Comparison of ENCODE assay signal across 7 cellular contexts in the genomic region with DNA sequence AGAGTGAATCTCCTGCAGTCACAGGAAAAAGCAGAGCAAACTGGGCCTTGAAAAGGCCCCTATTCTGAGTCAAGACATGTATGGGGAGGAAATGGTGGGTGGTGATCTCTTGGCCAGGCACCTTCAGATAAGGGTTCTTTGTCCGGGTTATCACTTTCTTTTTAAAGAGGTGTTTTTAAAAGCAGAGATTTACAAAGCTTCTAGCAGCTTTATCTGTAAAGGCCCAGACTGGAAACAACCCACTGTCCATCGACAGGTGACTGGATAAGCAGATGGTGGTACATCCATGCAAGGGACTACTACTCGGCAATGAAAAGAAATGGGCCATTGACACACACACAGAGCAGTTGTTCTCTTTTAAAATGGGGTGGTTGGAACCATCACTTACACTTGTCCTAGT.
"Had no signal": no experiment of that assay in that cellular context is flagged by ENCODE, and none has a peak within 500 bp of the region (broad histone marks: within the 10 kb centered on the region; RNA-seq: fewer than 3 reads in every experiment).

No MANE protein-coding gene starts in this region.

- H3K4me3 Mint-ChIP-seq: GM23338, H9 had no signal

- ATAC-seq: GM23338 had no signal

- DNase-seq: H9, HCEC 1CT, IMR-90, KBM-7 had no signal

- H2AFZ ChIP-seq: GM23338 had no signal

- H3K9me3 Mint-ChIP-seq: GM23338, H9 had no signal

- H3K27ac Mint-ChIP-seq: GM23338, H9 had no signal

- H3K4me3 ChIP-seq: GM23338 had no signal

- FAIRE-seq: H1, HTR-8/SVneo had no signal

- H3K4me2 ChIP-seq: GM23338 had no signal
